Comparison of ENCODE assay signal across 27 cellular contexts in the genomic region with DNA sequence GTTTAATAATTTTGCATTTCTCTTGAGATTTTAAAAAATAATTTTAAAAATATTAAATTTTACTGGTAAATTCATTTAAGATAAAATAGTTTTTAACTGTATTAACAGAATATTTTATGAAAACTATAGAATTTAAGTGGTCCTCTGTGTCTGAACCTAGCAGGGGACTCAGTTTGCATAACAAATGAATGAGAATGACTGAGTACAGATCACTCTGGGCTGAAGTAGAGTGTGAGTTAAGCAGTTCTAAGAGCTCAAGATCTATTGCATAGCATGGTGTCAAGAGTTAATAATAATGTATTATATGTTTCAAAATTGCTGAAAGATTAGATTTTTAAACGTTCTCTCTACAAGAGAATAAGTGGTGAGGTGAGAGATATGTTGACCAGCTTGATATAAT.
"Had no signal": no experiment of that assay in that cellular context is flagged by ENCODE, and none has a peak within 500 bp of the region (broad histone marks: within the 10 kb centered on the region; RNA-seq: fewer than 3 reads in every experiment).

No MANE protein-coding gene starts in this region.

- H3K4me1 ChIP-seq: esophagus muscularis mucosa, foreskin keratinocyte, gastroesophageal sphincter, heart left ventricle, left lung, lower lobe of right lung had no signal

- H3K4me3 ChIP-seq: coronary artery, dorsolateral prefrontal cortex, esophagus muscularis mucosa, gastroesophageal sphincter, heart left ventricle, hepatocyte, left lung, lower lobe of right lung, mucosa of descending colon had no signal

- H3K9me3 ChIP-seq: esophagus muscularis mucosa, gastroesophageal sphincter, heart left ventricle, left lung, lower lobe of right lung had no signal

- H3K27me3 Mint-ChIP-seq: naive B cell had no signal

- H2AFZ ChIP-seq: hepatocyte had no signal

- H3K27ac Mint-ChIP-seq: immature natural killer cell; mesothelial cell of epicardium; naive B cell; naive thymus-derived CD8-positive, alpha-beta T cell had no signal

- H3K36me3 Mint-ChIP-seq: immature natural killer cell; mesothelial cell of epicardium; naive B cell; naive thymus-derived CD8-positive, alpha-beta T cell had no signal

- H3K4me3 Mint-ChIP-seq: immature natural killer cell; mesothelial cell of epicardium; naive B cell; naive thymus-derived CD8-positive, alpha-beta T cell had no signal

- H3K27ac ChIP-seq: coronary artery, dorsolateral prefrontal cortex, esophagus muscularis mucosa, foreskin keratinocyte, gastroesophageal sphincter, heart left ventricle, hepatocyte, left lung, lower lobe of right lung had no signal

- H3K36me3 ChIP-seq: esophagus muscularis mucosa, gastroesophageal sphincter, heart left ventricle, left lung, lower lobe of right lung had no signal

- H3K79me2 ChIP-seq: hepatocyte had no signal

- H3K27me3 ChIP-seq: esophagus muscularis mucosa, foreskin keratinocyte, gastroesophageal sphincter, heart left ventricle, hepatocyte, left lung had no signal

- FAIRE-seq: colon, endothelial cell of umbilical vein, frontal cortex, kidney had no signal

- DNase-seq: dermis blood vessel endothelial cell; dorsolateral prefrontal cortex; effector CD4-positive, alpha-beta T cell; effector memory CD4-positive, alpha-beta T cell; foreskin keratinocyte; heart left ventricle; hypothalamus; immature natural killer cell; islet precursor cell; kidney; kidney glomerular epithelial cell; left cardiac atrium; left lung; left ventricle myocardium superior; lower lobe of right lung; mesenchymal stem cell; mucosa of descending colon; naive B cell; naive thymus-derived CD8-positive, alpha-beta T cell had no signal

- H3K4me1 Mint-ChIP-seq: immature natural killer cell; naive B cell; naive thymus-derived CD8-positive, alpha-beta T cell had no signal

- ATAC-seq: foreskin keratinocyte; gastroesophageal sphincter; heart left ventricle; left cardiac atrium; left lung; left ventricle myocardium superior; lower lobe of right lung; mucosa of descending colon; naive thymus-derived CD8-positive, alpha-beta T cell had no signal

- H3K4me2 ChIP-seq: hepatocyte had no signal
